Comparison of ENCODE assay signal across 8 cellular contexts in the genomic region with DNA sequence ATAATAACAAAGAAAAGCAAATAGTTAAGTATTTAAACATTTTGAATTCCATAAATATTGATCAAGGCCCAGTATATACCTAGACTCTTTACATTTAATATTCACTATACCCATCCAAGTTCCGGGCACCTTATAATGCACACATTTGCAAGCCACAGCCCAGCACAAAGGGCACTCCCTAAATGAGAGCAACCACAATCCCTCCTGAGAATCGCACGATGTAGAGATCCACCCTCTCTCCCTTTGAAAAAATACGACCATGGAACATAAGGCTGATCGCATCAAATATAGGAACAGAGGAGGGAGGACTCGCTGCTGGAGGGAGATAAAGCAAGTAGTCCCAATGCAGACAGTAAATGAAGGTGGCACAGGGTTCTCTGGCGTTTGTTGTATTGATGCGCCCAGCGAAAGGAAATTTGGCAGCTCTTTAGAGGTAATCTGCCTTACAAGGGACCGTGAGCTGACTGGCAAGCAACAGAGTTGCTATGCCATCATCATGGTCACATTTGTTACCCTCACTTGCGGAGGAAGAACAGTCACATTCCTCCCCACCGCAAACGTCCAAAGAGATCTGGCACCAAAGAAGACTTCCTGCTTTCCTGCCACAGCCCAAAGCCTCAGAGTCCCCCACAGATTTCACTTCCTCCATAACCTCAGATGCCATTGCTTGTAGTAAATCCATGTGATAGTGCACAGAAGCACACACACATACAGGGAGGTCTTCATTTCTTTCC. TPM values are rescaled to one million over a fixed set of nuclear protein-coding genes. Genes with fewer than 3 reads are reported as not detected.
A peak's percentile ranks its signal among the peaks of the same experiment; 100 is the strongest.
DNase-seq lines count a peak whose midpoint lies in the region; ATAC-seq, FAIRE-seq and TF ChIP-seq lines count a peak whose summit lies in the region.

No MANE protein-coding gene starts in this region.

- no peaks in the 10 kb centered on the region for H4K20me1 ChIP-seq in HepG2 (ENCODE audit: insufficient read depth, low read length)

- H3K4me1 ChIP-seq in right lobe of liver (no peaks in the 10 kb centered on the region), HepG2 (ENCODE audit: insufficient read depth, low read length) (no peaks in the 10 kb centered on the region)

- H2AFZ ChIP-seq in HepG2 (ENCODE audit: low read length) = no peak overlapping the region

- CTCF ChIA-PET in HepG2 (lab: Yijun Ruan, JAX; ENCODE audit: low intra/inter-chr PET ratio, low total read pairs) = no interaction called here

- 56% methylated on average over 13 of the region's 13 CpGs for WGBS in right lobe of liver (ENCODE audit: insufficient coverage, low coverage, low lambda C conversion rate, missing lambda C conversion rate)
- WGBS in HepG2 (ENCODE audit: low lambda C conversion rate) = 41% methylated on average over 10 of the region's 13 CpGs

- H3K27me3 ChIP-seq in right lobe of liver (no peaks in the 10 kb centered on the region), HepG2 (ENCODE audit: control insufficient read depth in 1 of 2, insufficient read depth in 2 of 2, low read length in 2 of 2) (no peaks in the 10 kb centered on the region; a peak in 1 of 5 replicates)

- TF ChIP-seq CTCF in right lobe of liver (IDR thresholded peaks at IDR 0.05) (no peak), HepG2 (CRISPR knock-in tag; IDR thresholded peaks at IDR 0.05) (no peak), omental fat pad (IDR thresholded peaks at IDR 0.05) (no peak)

- TF ChIP-seq POLR2A in right lobe of liver (IDR thresholded peaks at IDR 0.05) = no peak
- no peak for TF ChIP-seq POLR2A in HepG2 (IDR thresholded peaks at IDR 0.05; ENCODE audit: insufficient read depth in 1 of 2, low read depth in 2 of 2, low read length in 2 of 2)

- TF ChIP-seq EP300 in HepG2 (IDR thresholded peaks at IDR 0.05; ENCODE audit: low read depth in 2 of 2, low read length in 2 of 2) = no peak
- no peak for TF ChIP-seq EP300 in HepG2 (CRISPR knock-in tag; IDR thresholded peaks at IDR 0.05; ENCODE audit: borderline replicate concordance)

- no peaks in the 10 kb centered on the region for H3K79me2 ChIP-seq in HepG2 (ENCODE audit: insufficient read depth, low read length)

- no peak overlapping the region for H3K9ac ChIP-seq in HepG2 (ENCODE audit: insufficient read depth, low read depth, low read length)

- FAIRE-seq in HepG2 (lab: Jason Lieb, UNC) = no peak

- intact Hi-C loops in right lobe of liver (cut with DNase I) (no loop called here), HepG2 (cut with micrococcal nuclease; ENCODE audit: unreplicated experiment) (no loop called here)

- DNase-seq in right lobe of liver (no peak), HepG2 (ENCODE audit: low spot score) (no peak), SIG-M5 (lab: John Stamatoyannopoulos, UW) (peak; percentile 97), midbrain (lab: John Stamatoyannopoulos, UW) (peak; percentile 31), omental fat pad (ENCODE audit: low spot score) (no peak), NCI-H345 treated with DMSO at 0.1 percent for 48 hours (lab: John Stamatoyannopoulos, UW; ENCODE audit: unreplicated experiment) (no peak), NCI-H524 (lab: John Stamatoyannopoulos, UW) (no peak)

- H3K4me2 ChIP-seq in HepG2 (ENCODE audit: low read depth, low read length) = no peak overlapping the region

- BruUV-seq in HepG2 (replicated peaks; lab: Mats Ljungman, UMichigan) = no TSS peak

- POLR2A ChIA-PET in HepG2 (lab: Yijun Ruan, JAX) = no interaction called here

- H3K36me3 ChIP-seq in right lobe of liver (no peaks in the 10 kb centered on the region), HepG2 (replicated peaks in 1 of 2; ENCODE audit: control insufficient read depth in 1 of 2, insufficient read depth in 2 of 2, low read length in 2 of 2) (no peaks in the 10 kb centered on the region)

- ATAC-seq in right lobe of liver = peak; percentile 44 to 72 (median 68)
- no peak for ATAC-seq in HepG2
- ATAC-seq in HG02981 (IDR thresholded peaks at IDR 0.05; ENCODE audit: unreplicated experiment) = peak; percentile 80
- ATAC-seq in omental fat pad (ENCODE audit: low FRiP score) = no peak

- no peak overlapping the region for H3K27ac ChIP-seq in right lobe of liver
- H3K27ac ChIP-seq in HepG2 (ENCODE audit: extremely low read length, insufficient read depth, low read length) = no peak overlapping the region

- no peaks in the 10 kb centered on the region for H3K9me3 ChIP-seq in right lobe of liver
- no peaks in the 10 kb centered on the region for H3K9me3 ChIP-seq in HepG2 (ENCODE audit: low read length)

- no peak for TF ChIP-seq RAD21 in HepG2 (CRISPR knock-in tag; IDR thresholded peaks at IDR 0.05)

- H3K4me3 ChIP-seq in right lobe of liver (no peak overlapping the region), HepG2 (replicated peaks in 1 of 3; ENCODE audit: insufficient read depth in 1 of 3, low read depth in 2 of 3, low read length in 3 of 3) (no peak overlapping the region)

- in situ Hi-C loops in HepG2 (cut with HindIII; ENCODE audit: extremely low pct_ligation_motif_present, low pct_unique_long_range_greater_than_20kb) = no loop called here

RNA-seq across cellular contexts. Expression of a gene that starts 16.1 kb away (rescaled TPM):
- not detected for total RNA-seq in right lobe of liver
- not detected in 2 replicates for total RNA-seq in HepG2 (2016; rRNA removed; fragmentation: Illumina TruSeq; extraction: Trizol)
- not detected in 2 replicates for total RNA-seq in HepG2 (2016; cell fraction: cytosol; rRNA removed; fragmentation: Illumina TruSeq; extraction: Trizol; ENCODE audit: low read depth)
- not detected in 2 replicates for total RNA-seq in HepG2 (2016; cell fraction: insoluble cytoplasmic fraction; rRNA removed; fragmentation: Illumina TruSeq; extraction: Trizol)
- not detected in 2 replicates for total RNA-seq in HepG2 (2016; cell fraction: membrane; rRNA removed; fragmentation: Illumina TruSeq; extraction: Trizol)
- not detected in 2 replicates for total RNA-seq in HepG2 (2016; cell fraction: nucleus; rRNA removed; fragmentation: Illumina TruSeq; extraction: Trizol)
- polyA plus RNA-seq in HepG2 (2011; rRNA removed) = not detected in 2 replicates
- polyA plus RNA-seq in HepG2 (2011; cell fraction: cytosol; rRNA removed) = not detected in 2 replicates
- not detected in 2 replicates for polyA plus RNA-seq in HepG2 (2011; cell fraction: nucleus; rRNA removed)
- not detected in 2 replicates for polyA plus RNA-seq in HepG2 (2012)
- polyA plus RNA-seq in HepG2 (2016; cell fraction: cytosol; fragmentation: Illumina TruSeq; extraction: Trizol; ENCODE audit: low read depth) = not detected in 2 replicates
- polyA plus RNA-seq in HepG2 (2016; cell fraction: insoluble cytoplasmic fraction; fragmentation: Illumina TruSeq; extraction: Trizol; ENCODE audit: low read depth) = not detected in 2 replicates
- not detected in 2 replicates for polyA plus RNA-seq in HepG2 (2016; cell fraction: membrane; fragmentation: Illumina TruSeq; extraction: Trizol; ENCODE audit: low read depth)
- not detected in 2 replicates for polyA plus RNA-seq in HepG2 (2016; cell fraction: nucleus; fragmentation: Illumina TruSeq; extraction: Trizol; ENCODE audit: insufficient read depth, low read depth)
- polyA minus RNA-seq in HepG2 (2011; rRNA and poly(A)+ RNA removed; ENCODE audit: low replicate concordance) = not detected in 2 replicates
- not detected in 2 replicates for polyA minus RNA-seq in HepG2 (2011; cell fraction: cytosol; rRNA and poly(A)+ RNA removed)
- polyA minus RNA-seq in HepG2 (2011; cell fraction: nucleus; rRNA and poly(A)+ RNA removed) = not detected in 2 replicates
- not detected for total RNA-seq in omental fat pad

RNA-seq across cellular contexts. Expression of a gene that starts 22.5 kb away (rescaled TPM):
- total RNA-seq in right lobe of liver = not detected
- total RNA-seq in HepG2 (2016; rRNA removed; fragmentation: Illumina TruSeq; extraction: Trizol) = not detected in 2 replicates
- not detected in 2 replicates for total RNA-seq in HepG2 (2016; cell fraction: cytosol; rRNA removed; fragmentation: Illumina TruSeq; extraction: Trizol; ENCODE audit: low read depth)
- not detected in 2 replicates for total RNA-seq in HepG2 (2016; cell fraction: insoluble cytoplasmic fraction; rRNA removed; fragmentation: Illumina TruSeq; extraction: Trizol)
- total RNA-seq in HepG2 (2016; cell fraction: membrane; rRNA removed; fragmentation: Illumina TruSeq; extraction: Trizol) = not detected in 2 replicates
- total RNA-seq in HepG2 (2016; cell fraction: nucleus; rRNA removed; fragmentation: Illumina TruSeq; extraction: Trizol) = not detected in 2 replicates
- not detected in 2 replicates for polyA plus RNA-seq in HepG2 (2011; rRNA removed)
- polyA plus RNA-seq in HepG2 (2011; cell fraction: cytosol; rRNA removed) = not detected in 2 replicates
- not detected in 2 replicates for polyA plus RNA-seq in HepG2 (2011; cell fraction: nucleus; rRNA removed)
- polyA plus RNA-seq in HepG2 (2012) = not detected in 2 replicates
- not detected in 2 replicates for polyA plus RNA-seq in HepG2 (2016; cell fraction: cytosol; fragmentation: Illumina TruSeq; extraction: Trizol; ENCODE audit: low read depth)
- not detected in 2 replicates for polyA plus RNA-seq in HepG2 (2016; cell fraction: insoluble cytoplasmic fraction; fragmentation: Illumina TruSeq; extraction: Trizol; ENCODE audit: low read depth)
- not detected in 2 replicates for polyA plus RNA-seq in HepG2 (2016; cell fraction: membrane; fragmentation: Illumina TruSeq; extraction: Trizol; ENCODE audit: low read depth)
- polyA plus RNA-seq in HepG2 (2016; cell fraction: nucleus; fragmentation: Illumina TruSeq; extraction: Trizol; ENCODE audit: insufficient read depth, low read depth) = not detected in 2 replicates
- not detected in 2 replicates for polyA minus RNA-seq in HepG2 (2011; rRNA and poly(A)+ RNA removed; ENCODE audit: low replicate concordance)
- not detected in 2 replicates for polyA minus RNA-seq in HepG2 (2011; cell fraction: cytosol; rRNA and poly(A)+ RNA removed)
- not detected in 2 replicates for polyA minus RNA-seq in HepG2 (2011; cell fraction: nucleus; rRNA and poly(A)+ RNA removed)
- not detected for total RNA-seq in omental fat pad

RNA-seq across cellular contexts. Expression of a gene that starts 57.5 kb away (rescaled TPM):
- 100 to 1,000 TPM; 209 to 315 (median 257) TPM for total RNA-seq in right lobe of liver
- total RNA-seq in HepG2 (2016; rRNA removed; fragmentation: Illumina TruSeq; extraction: Trizol) = 31.5 and 64.6 TPM in 2 replicates
- 20.3 and 21.6 TPM in 2 replicates for total RNA-seq in HepG2 (2016; cell fraction: cytosol; rRNA removed; fragmentation: Illumina TruSeq; extraction: Trizol; ENCODE audit: low read depth)
- total RNA-seq in HepG2 (2016; cell fraction: insoluble cytoplasmic fraction; rRNA removed; fragmentation: Illumina TruSeq; extraction: Trizol) = 34.2 and 66.6 TPM in 2 replicates
- 21.6 and 25.7 TPM in 2 replicates for total RNA-seq in HepG2 (2016; cell fraction: membrane; rRNA removed; fragmentation: Illumina TruSeq; extraction: Trizol)
- total RNA-seq in HepG2 (2016; cell fraction: nucleus; rRNA removed; fragmentation: Illumina TruSeq; extraction: Trizol) = 76.0 and 84.9 TPM in 2 replicates
- 92.1 and 96.2 TPM in 2 replicates for polyA plus RNA-seq in HepG2 (2011; rRNA removed)
- polyA plus RNA-seq in HepG2 (2011; cell fraction: cytosol; rRNA removed) = 77.4 and 78.9 TPM in 2 replicates
- 175 and 195 TPM in 2 replicates for polyA plus RNA-seq in HepG2 (2011; cell fraction: nucleus; rRNA removed)
- polyA plus RNA-seq in HepG2 (2012) = 62.6 and 63.0 TPM in 2 replicates
- polyA plus RNA-seq in HepG2 (2016; cell fraction: cytosol; fragmentation: Illumina TruSeq; extraction: Trizol; ENCODE audit: low read depth) = 23.7 and 26.3 TPM in 2 replicates
- polyA plus RNA-seq in HepG2 (2016; cell fraction: insoluble cytoplasmic fraction; fragmentation: Illumina TruSeq; extraction: Trizol; ENCODE audit: low read depth) = 46.1 and 48.6 TPM in 2 replicates
- 24.7 and 25.7 TPM in 2 replicates for polyA plus RNA-seq in HepG2 (2016; cell fraction: membrane; fragmentation: Illumina TruSeq; extraction: Trizol; ENCODE audit: low read depth)
- polyA plus RNA-seq in HepG2 (2016; cell fraction: nucleus; fragmentation: Illumina TruSeq; extraction: Trizol; ENCODE audit: insufficient read depth, low read depth) = 199 and 221 TPM in 2 replicates
- polyA minus RNA-seq in HepG2 (2011; rRNA and poly(A)+ RNA removed; ENCODE audit: low replicate concordance) = 43.6 and 115 TPM in 2 replicates
- polyA minus RNA-seq in HepG2 (2011; cell fraction: cytosol; rRNA and poly(A)+ RNA removed) = 25.3 TPM in 2 replicates
- polyA minus RNA-seq in HepG2 (2011; cell fraction: nucleus; rRNA and poly(A)+ RNA removed) = 32.3 and 47.2 TPM in 2 replicates
- 100 to 1,000 TPM; 159 to 243 (median 177) TPM for total RNA-seq in omental fat pad

Comparison
In these comparisons a context has a peak if more than half of its experiments do, and no peak if none do; other contexts are left out.
1. ATAC-seq: peak in right lobe of liver (4 of 4) and HG02981 (single experiment); none in HepG2 (single experiment) and omental fat pad (single experiment).
2. DNase-seq: peak in SIG-M5 (single experiment) and midbrain (single experiment); none in right lobe of liver (0 of 3), HepG2 (single experiment), omental fat pad (single experiment), NCI-H345 treated with DMSO at 0.1 percent for 48 hours (single experiment) and NCI-H524 (0 of 2).